27 cellular contexts compared by ENCODE assay signal in genomic region chr1:73671530-73671929, GRCh38.
"Had no signal": no experiment of that assay in that cellular context is flagged by ENCODE, and none has a peak within 500 bp of the region (broad histone marks: within the 10 kb centered on the region; RNA-seq: fewer than 3 reads in every experiment).

No MANE protein-coding gene starts in this region.

- H3K27me3 ChIP-seq: colonic mucosa, dorsolateral prefrontal cortex, esophagus muscularis mucosa, esophagus squamous epithelium, foreskin keratinocyte, gastrocnemius medialis, gastroesophageal sphincter, heart left ventricle, heart right ventricle had no signal

- H3K4me1 ChIP-seq: colonic mucosa, esophagus muscularis mucosa, gastrocnemius medialis, gastroesophageal sphincter, heart left ventricle, heart right ventricle had no signal

- H3K4me3 ChIP-seq: colonic mucosa, coronary artery, dorsolateral prefrontal cortex, esophagus muscularis mucosa, esophagus squamous epithelium, gastrocnemius medialis, gastroesophageal sphincter, heart left ventricle, heart right ventricle had no signal

- DNase-seq: colonic mucosa; cortex of kidney; dermis blood vessel endothelial cell; dorsolateral prefrontal cortex; effector CD4-positive, alpha-beta T cell; effector CD8-positive, alpha-beta T cell; effector memory CD4-positive, alpha-beta T cell; effector memory CD8-positive, alpha-beta T cell; endodermal cell; erythroblast; esophagus squamous epithelium; foreskin fibroblast; foreskin keratinocyte; foreskin melanocyte; gastrocnemius medialis; glutamatergic neuron; head of caudate nucleus; heart left ventricle; heart right ventricle had no signal

- H3K36me3 ChIP-seq: colonic mucosa, esophagus muscularis mucosa, esophagus squamous epithelium, gastrocnemius medialis, gastroesophageal sphincter, heart left ventricle, heart right ventricle had no signal

- FAIRE-seq: colon, endometrium, endothelial cell of umbilical vein had no signal

- H3K9me3 ChIP-seq: colonic mucosa, gastrocnemius medialis had no signal

- ATAC-seq: effector memory CD8-positive, alpha-beta T cell; esophagus mucosa; foreskin keratinocyte; gastrocnemius medialis; gastroesophageal sphincter; heart left ventricle; heart right ventricle had no signal

- H3K27ac ChIP-seq: colonic mucosa, coronary artery, dorsolateral prefrontal cortex, epithelial cell of prostate, esophagus muscularis mucosa, esophagus squamous epithelium, foreskin keratinocyte, gastrocnemius medialis, gastroesophageal sphincter, heart left ventricle, heart right ventricle had no signal
